In the genomic region with DNA sequence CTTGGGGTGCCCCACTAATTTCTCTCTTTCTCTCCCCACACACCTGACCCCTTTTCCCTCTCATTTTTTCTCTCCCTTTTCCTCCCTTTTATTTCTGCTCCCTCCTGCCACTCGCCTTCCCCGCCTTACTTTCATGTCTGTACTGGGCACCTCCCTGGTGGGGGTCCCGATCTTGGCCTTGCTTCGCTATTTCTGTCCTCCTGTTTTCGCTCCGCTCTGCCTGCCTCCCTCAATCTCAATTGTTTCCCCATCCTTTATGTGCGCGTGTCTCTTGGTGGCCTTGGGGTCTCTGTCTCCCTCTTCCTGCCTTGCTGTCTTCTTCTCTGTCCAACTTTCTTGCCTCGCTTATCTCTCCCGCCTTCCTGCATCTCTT, we compare ENCODE assay signal across 1 cellular context.
TF ChIP-seq lines count a peak whose summit lies in the region.

No MANE protein-coding gene starts in this region.

TF ChIP-seq in SK-N-SH treated with all-trans-retinoic acid at 6 μM for 48 hours, 23 proteins besides CTCF, POLR2A, EP300 and RAD21 (continued from another document):
- TF ChIP-seq, protein P1, sequence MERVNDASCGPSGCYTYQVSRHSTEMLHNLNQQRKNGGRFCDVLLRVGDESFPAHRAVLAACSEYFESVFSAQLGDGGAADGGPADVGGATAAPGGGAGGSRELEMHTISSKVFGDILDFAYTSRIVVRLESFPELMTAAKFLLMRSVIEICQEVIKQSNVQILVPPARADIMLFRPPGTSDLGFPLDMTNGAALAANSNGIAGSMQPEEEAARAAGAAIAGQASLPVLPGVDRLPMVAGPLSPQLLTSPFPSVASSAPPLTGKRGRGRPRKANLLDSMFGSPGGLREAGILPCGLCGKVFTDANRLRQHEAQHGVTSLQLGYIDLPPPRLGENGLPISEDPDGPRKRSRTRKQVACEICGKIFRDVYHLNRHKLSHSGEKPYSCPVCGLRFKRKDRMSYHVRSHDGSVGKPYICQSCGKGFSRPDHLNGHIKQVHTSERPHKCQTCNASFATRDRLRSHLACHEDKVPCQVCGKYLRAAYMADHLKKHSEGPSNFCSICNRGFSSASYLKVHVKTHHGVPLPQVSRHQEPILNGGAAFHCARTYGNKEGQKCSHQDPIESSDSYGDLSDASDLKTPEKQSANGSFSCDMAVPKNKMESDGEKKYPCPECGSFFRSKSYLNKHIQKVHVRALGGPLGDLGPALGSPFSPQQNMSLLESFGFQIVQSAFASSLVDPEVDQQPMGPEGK (CRISPR knock-in tag; IDR thresholded peaks at IDR 0.05; ENCODE audit: borderline replicate concordance): no peak
- TF ChIP-seq, protein P2, sequence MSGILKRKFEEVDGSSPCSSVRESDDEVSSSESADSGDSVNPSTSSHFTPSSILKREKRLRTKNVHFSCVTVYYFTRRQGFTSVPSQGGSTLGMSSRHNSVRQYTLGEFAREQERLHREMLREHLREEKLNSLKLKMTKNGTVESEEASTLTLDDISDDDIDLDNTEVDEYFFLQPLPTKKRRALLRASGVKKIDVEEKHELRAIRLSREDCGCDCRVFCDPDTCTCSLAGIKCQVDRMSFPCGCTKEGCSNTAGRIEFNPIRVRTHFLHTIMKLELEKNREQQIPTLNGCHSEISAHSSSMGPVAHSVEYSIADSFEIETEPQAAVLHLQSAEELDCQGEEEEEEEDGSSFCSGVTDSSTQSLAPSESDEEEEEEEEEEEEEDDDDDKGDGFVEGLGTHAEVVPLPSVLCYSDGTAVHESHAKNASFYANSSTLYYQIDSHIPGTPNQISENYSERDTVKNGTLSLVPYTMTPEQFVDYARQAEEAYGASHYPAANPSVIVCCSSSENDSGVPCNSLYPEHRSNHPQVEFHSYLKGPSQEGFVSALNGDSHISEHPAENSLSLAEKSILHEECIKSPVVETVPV (CRISPR knock-in tag; IDR thresholded peaks at IDR 0.05): no peak
- TF ChIP-seq OSR1 (CRISPR knock-in tag; IDR thresholded peaks at IDR 0.05) (no peak), ZNF8 (CRISPR knock-in tag; IDR thresholded peaks at IDR 0.05) (no peak), SNAI2 (CRISPR knock-in tag; IDR thresholded peaks at IDR 0.05) (no peak), TOX (CRISPR knock-in tag; IDR thresholded peaks at IDR 0.05; ENCODE audit: borderline replicate concordance) (no peak), CSDC2 (CRISPR knock-in tag; IDR thresholded peaks at IDR 0.05) (no peak), ISL1 (CRISPR knock-in tag; IDR thresholded peaks at IDR 0.05) (no peak), ZFP3 (CRISPR knock-in tag; IDR thresholded peaks at IDR 0.05) (no peak), ZNF70 (CRISPR knock-in tag; IDR thresholded peaks at IDR 0.05) (no peak), RARB (CRISPR knock-in tag; IDR thresholded peaks at IDR 0.05) (no peak), TCF4 (CRISPR knock-in tag; IDR thresholded peaks at IDR 0.05; ENCODE audit: borderline replicate concordance) (no peak), ARNTL (CRISPR knock-in tag; IDR thresholded peaks at IDR 0.05; ENCODE audit: borderline replicate concordance, low read depth) (no peak), GLIS3 (CRISPR knock-in tag; IDR thresholded peaks at IDR 0.05) (no peak), ESRRG (CRISPR knock-in tag; IDR thresholded peaks at IDR 0.05) (no peak), ZC3H10 (CRISPR knock-in tag; IDR thresholded peaks at IDR 0.05) (no peak)
- TF ChIP-seq, protein P3, sequence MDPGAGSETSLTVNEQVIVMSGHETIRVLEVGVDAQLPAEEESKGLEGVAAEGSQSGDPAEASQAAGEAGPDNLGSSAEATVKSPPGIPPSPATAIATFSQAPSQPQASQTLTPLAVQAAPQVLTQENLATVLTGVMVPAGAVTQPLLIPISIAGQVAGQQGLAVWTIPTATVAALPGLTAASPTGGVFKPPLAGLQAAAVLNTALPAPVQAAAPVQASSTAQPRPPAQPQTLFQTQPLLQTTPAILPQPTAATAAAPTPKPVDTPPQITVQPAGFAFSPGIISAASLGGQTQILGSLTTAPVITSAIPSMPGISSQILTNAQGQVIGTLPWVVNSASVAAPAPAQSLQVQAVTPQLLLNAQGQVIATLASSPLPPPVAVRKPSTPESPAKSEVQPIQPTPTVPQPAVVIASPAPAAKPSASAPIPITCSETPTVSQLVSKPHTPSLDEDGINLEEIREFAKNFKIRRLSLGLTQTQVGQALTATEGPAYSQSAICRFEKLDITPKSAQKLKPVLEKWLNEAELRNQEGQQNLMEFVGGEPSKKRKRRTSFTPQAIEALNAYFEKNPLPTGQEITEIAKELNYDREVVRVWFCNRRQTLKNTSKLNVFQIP (CRISPR knock-in tag; IDR thresholded peaks at IDR 0.05; ENCODE audit: borderline replicate concordance, low read depth): no peak
